13 cellular contexts compared by ENCODE assay signal in the genomic region with DNA sequence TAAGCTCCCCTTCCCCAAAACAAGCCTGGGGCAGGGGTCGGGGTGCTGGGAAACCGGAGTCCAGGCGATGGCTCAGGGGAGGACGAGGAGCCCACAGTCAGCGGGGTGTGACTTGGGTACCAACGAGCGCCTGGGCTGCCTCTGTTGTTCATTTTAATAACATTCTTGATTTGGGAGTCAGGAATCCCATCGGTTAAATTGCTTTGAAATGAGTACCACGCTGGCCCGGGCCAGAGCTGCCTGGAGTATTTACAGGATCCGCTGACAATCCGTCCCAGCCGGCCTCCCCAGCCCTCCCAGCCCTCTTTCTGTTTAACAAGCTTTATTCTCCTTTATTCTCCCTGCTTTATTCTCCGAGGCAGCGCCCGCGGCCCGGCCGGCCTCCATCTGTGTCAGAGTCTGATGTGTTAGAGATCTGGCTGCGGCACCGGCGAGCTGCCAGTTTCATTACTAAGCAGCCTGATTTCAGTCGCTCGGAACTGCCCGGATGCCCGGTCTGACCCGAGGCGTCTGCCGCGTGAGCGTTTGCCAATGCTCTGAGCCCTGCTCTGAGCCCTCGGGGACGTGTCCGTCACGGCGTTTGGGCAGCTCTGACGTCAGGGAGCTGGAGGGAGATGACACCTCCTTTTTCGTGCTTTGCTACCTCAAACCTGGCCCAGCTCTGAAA. TPM values are rescaled to one million over a fixed set of nuclear protein-coding genes. Genes with fewer than 3 reads are reported as not detected.
DNase-seq lines count a peak whose midpoint lies in the region; ATAC-seq and TF ChIP-seq lines count a peak whose summit lies in the region.
"Had no signal": no experiment of that assay in that cellular context is flagged by ENCODE, and none has a peak within 500 bp of the region (broad histone marks: within the 10 kb centered on the region; RNA-seq: fewer than 3 reads in every experiment).

No MANE protein-coding gene starts in this region.

- dilution Hi-C loops in IMR-90 (cut with HindIII; ENCODE audit: low sequenced_read_pairs, unreplicated experiment) = no loop called here

- H3K27ac ChIP-seq in IMR-90 (ENCODE audit: insufficient read depth, low read length) = peak overlapping the region; percentile 43; the same call in 1 of the 2 replicates
- peak overlapping the region; percentile 57 for H3K27ac ChIP-seq in endodermal cell (ENCODE audit: low read depth, low read length)
- no peak overlapping the region for H3K27ac ChIP-seq in hepatocyte
- H3K27ac ChIP-seq: neutrophil had no signal

- ATAC-seq in IMR-90 (ENCODE audit: low read depth) (peak; percentile 84), mucosa of descending colon (peak; percentile 20)
- ATAC-seq: activated CD8-positive, alpha-beta T cell treated with anti-CD3 and anti-CD28 coated beads for 36 hours had no signal

- no peaks in the 10 kb centered on the region for H3K79me1 ChIP-seq in IMR-90 (ENCODE audit: low read depth in 1 of 2, low read length in 2 of 2)

- H4K20me1 ChIP-seq in IMR-90 (ENCODE audit: insufficient read depth, low read length) (no peaks in the 10 kb centered on the region), hepatocyte (ENCODE audit: insufficient read depth, poor library complexity, severe bottlenecking) (no peaks in the 10 kb centered on the region)

- H3K4me3 ChIP-seq in IMR-90 (ENCODE audit: insufficient read depth, low read depth, low read length) (no peak overlapping the region), endodermal cell (ENCODE audit: low read length) (no peak overlapping the region), mucosa of descending colon (no peak overlapping the region), hepatocyte (no peak overlapping the region)

- peak overlapping the region; percentile 43; the same call in 1 of the 2 replicates for H3K4ac ChIP-seq in IMR-90 (ENCODE audit: low read depth, low read length)

- TF ChIP-seq CTCF in AG09319 (IDR thresholded peaks at IDR 0.05; ENCODE audit: low read depth, low read length) (no peak), IMR-90 (conservative IDR thresholded peaks at IDR 0.05; ENCODE audit: low read depth, low read length) (no peak), endodermal cell (conservative IDR thresholded peaks at IDR 0.05) (no peak), mucosa of descending colon (IDR thresholded peaks at IDR 0.05) (no peak), hepatocyte (IDR thresholded peaks at IDR 0.05; ENCODE audit: poor library complexity) (no peak)

- H4K91ac ChIP-seq in IMR-90 (ENCODE audit: insufficient read depth, low read depth, low read length) = peak overlapping the region; percentile 33

- H3K36me3 ChIP-seq in IMR-90 (ENCODE audit: control insufficient read depth, insufficient read depth, low read length) (no peaks in the 10 kb centered on the region), endodermal cell (ENCODE audit: control insufficient read depth, insufficient read depth, low read length) (no peaks in the 10 kb centered on the region), mucosa of descending colon (ENCODE audit: low read depth) (no peaks in the 10 kb centered on the region), hepatocyte (replicated peaks; ENCODE audit: insufficient read depth, low read depth) (no peaks in the 10 kb centered on the region)
- H3K36me3 ChIP-seq: neutrophil had no signal

- no peaks in the 10 kb centered on the region for H3K9me1 ChIP-seq in IMR-90 (ENCODE audit: insufficient read depth, low read length)

- 21% methylated on average over 10 of the region's 38 CpGs; no CpG with 5 or more reads in 1 of the 2 experiments for WGBS in IMR-90 (ENCODE audit: extremely low coverage in 2 of 2, insufficient read length in 1 of 2), 2 experiments
- 84% methylated on average over 33 to 38 of the region's 38 CpGs for WGBS in endodermal cell (ENCODE audit: insufficient coverage in 1 of 2, insufficient read length in 1 of 2), 2 experiments
- WGBS in hepatocyte (ENCODE audit: low lambda C conversion rate, missing lambda C conversion rate) = 74% methylated on average over 38 of the region's 38 CpGs

- TF ChIP-seq POLR2A in IMR-90 (IDR thresholded peaks at IDR 0.05; ENCODE audit: low read depth, low read length) = no peak

- no peak overlapping the region for H3K14ac ChIP-seq in IMR-90 (replicated peaks; ENCODE audit: low read depth, low read length)

- H3K27me3 ChIP-seq in IMR-90 (ENCODE audit: control insufficient read depth, insufficient read depth, low read length) (no peaks in the 10 kb centered on the region), endodermal cell (ENCODE audit: control insufficient read depth, insufficient read depth, low read length, poor library complexity, severe bottlenecking) (no peaks in the 10 kb centered on the region), hepatocyte (no peaks in the 10 kb centered on the region)

- no TSS peak for BruUV-seq in IMR-90 (replicated peaks; lab: Mats Ljungman, UMichigan)

- H3K4me1 ChIP-seq in IMR-90 (ENCODE audit: control insufficient read depth, insufficient read depth, low read length) = peaks cover 6% of the 10 kb centered on the region
- no peaks in the 10 kb centered on the region for H3K4me1 ChIP-seq in endodermal cell (ENCODE audit: control insufficient read depth, insufficient read depth, low read length)
- H3K4me1 ChIP-seq in mucosa of descending colon (ENCODE audit: low read depth) = no peaks in the 10 kb centered on the region
- H3K4me1 ChIP-seq in hepatocyte (ENCODE audit: insufficient read depth) = no peaks in the 10 kb centered on the region

- H3K18ac ChIP-seq in IMR-90 (ENCODE audit: low read depth, low read length) = peak overlapping the region; percentile 46; the same call in 1 of the 2 replicates

- H2BK120ac ChIP-seq in IMR-90 (ENCODE audit: low read depth, low read length) = peak overlapping the region; percentile 55; the same call in 1 of the 2 replicates

- no peaks in the 10 kb centered on the region for H3K36me3 Mint-ChIP-seq in endodermal cell (ENCODE audit: low read depth)
- H3K36me3 Mint-ChIP-seq in activated CD4-positive, alpha-beta T cell treated with anti-CD3 and anti-CD28 coated beads, Interleukin-2, amount 10 ng/mL, durations not matched to agents 24 days and 14 days (ENCODE audit: low read depth) = no peaks in the 10 kb centered on the region
- H3K36me3 Mint-ChIP-seq: stimulated activated naive B cell treated with anti-CD40 and anti-IgM and Interleukin-4, amounts not matched to agents 10 μg/mL and 1 μg/mL and 100 μg/mL, for 72 hours had no signal

- H3K9ac ChIP-seq in IMR-90 (ENCODE audit: low read depth, low read length) = no peak overlapping the region; the same call in 1 of the 2 replicates
- H3K9ac ChIP-seq in endodermal cell (ENCODE audit: extremely low read depth, low read length, poor library complexity, severe bottlenecking) = no peak overlapping the region

- H3K9me2 ChIP-seq in hepatocyte (replicated peaks; ENCODE audit: insufficient read depth) = no peaks in the 10 kb centered on the region

- no peaks in the 10 kb centered on the region for H3K4me1 Mint-ChIP-seq in endodermal cell
- H3K4me1 Mint-ChIP-seq in activated CD4-positive, alpha-beta T cell treated with anti-CD3 and anti-CD28 coated beads, Interleukin-2, amount 10 ng/mL, durations not matched to agents 24 days and 14 days = no peaks in the 10 kb centered on the region
- H3K4me1 Mint-ChIP-seq: stimulated activated naive B cell treated with anti-CD40 and anti-IgM and Interleukin-4, amounts not matched to agents 10 μg/mL and 1 μg/mL and 100 μg/mL, for 72 hours had no signal

- no peak overlapping the region for H2AK9ac ChIP-seq in IMR-90 (replicated peaks; ENCODE audit: low read depth, low read length, poor library complexity)

- TF ChIP-seq RAD21 in IMR-90 (IDR thresholded peaks at IDR 0.05; ENCODE audit: low read length) = no peak

- POLR2A ChIA-PET in IMR-90 (lab: Charles Lee; ENCODE audit: unreplicated experiment) = interaction anchor here (0.5 kb wide), 1 partner anchor 133 kb away, joined by 7 read pairs; no protein-coding TSS in a partner anchor

- H3K56ac ChIP-seq in IMR-90 (ENCODE audit: extremely low read depth, insufficient read depth, low read length) = no peak overlapping the region

- H2AK5ac ChIP-seq in IMR-90 (ENCODE audit: low read depth, low read length) = no peak overlapping the region

- intact Hi-C loops in IMR-90 (cut with micrococcal nuclease) = no loop called here
- intact Hi-C loops in mucosa of descending colon (cut with DNase I, micrococcal nuclease) = no loop called here
- intact Hi-C loops in activated CD4-positive, alpha-beta T cell treated with anti-CD3 and anti-CD28 coated beads, Interleukin-2, amount 10 ng/mL, durations not matched to agents 24 days and 14 days (cut with micrococcal nuclease) = no loop called here

- H4K8ac ChIP-seq in IMR-90 (ENCODE audit: low read depth in 2 of 2, low read length in 2 of 2) = peak overlapping the region; percentile 64 to 65; a peak in 2 of 4 replicates

- in situ Hi-C loops in IMR-90 (cut with MboI; ENCODE audit: low sequenced_read_pairs) = no loop called here

- no peaks in the 10 kb centered on the region for H3K79me2 ChIP-seq in hepatocyte

- H3K4me2 ChIP-seq in IMR-90 (ENCODE audit: low read depth, low read length) = peak overlapping the region; percentile 59
- no peak overlapping the region for H3K4me2 ChIP-seq in hepatocyte

- H3K27me3 Mint-ChIP-seq in endodermal cell (ENCODE audit: insufficient read depth) = no peaks in the 10 kb centered on the region
- no peaks in the 10 kb centered on the region for H3K27me3 Mint-ChIP-seq in activated CD4-positive, alpha-beta T cell treated with anti-CD3 and anti-CD28 coated beads, Interleukin-2, amount 10 ng/mL, durations not matched to agents 24 days and 14 days

- H3K27ac Mint-ChIP-seq in endodermal cell = no peak overlapping the region
- no peak overlapping the region for H3K27ac Mint-ChIP-seq in activated CD4-positive, alpha-beta T cell treated with anti-CD3 and anti-CD28 coated beads, Interleukin-2, amount 10 ng/mL, durations not matched to agents 24 days and 14 days
- H3K27ac Mint-ChIP-seq: activated CD8-positive, alpha-beta T cell treated with anti-CD3 and anti-CD28 coated beads for 36 hours; stimulated activated naive B cell treated with anti-CD40 and anti-IgM and Interleukin-4, amounts not matched to agents 10 μg/mL and 1 μg/mL and 100 μg/mL, for 72 hours had no signal

- no peak overlapping the region for H3K23ac ChIP-seq in IMR-90 (ENCODE audit: low read depth, low read length)

- peak overlapping the region; percentile 38; the same call in 1 of the 2 replicates for H2BK20ac ChIP-seq in IMR-90 (ENCODE audit: low read depth, low read length)

- H3K9me3 Mint-ChIP-seq in endodermal cell = peaks cover 6% of the 10 kb centered on the region
- no peaks in the 10 kb centered on the region for H3K9me3 Mint-ChIP-seq in activated CD4-positive, alpha-beta T cell treated with anti-CD3 and anti-CD28 coated beads, Interleukin-2, amount 10 ng/mL, durations not matched to agents 24 days and 14 days
- H3K9me3 Mint-ChIP-seq: activated CD8-positive, alpha-beta T cell treated with anti-CD3 and anti-CD28 coated beads for 36 hours; stimulated activated naive B cell treated with anti-CD40 and anti-IgM and Interleukin-4, amounts not matched to agents 10 μg/mL and 1 μg/mL and 100 μg/mL, for 72 hours had no signal

- H2AFZ ChIP-seq in IMR-90 (replicated peaks; ENCODE audit: low read length, poor library complexity) = peak overlapping the region; percentile 79
- no peak overlapping the region for H2AFZ ChIP-seq in hepatocyte

- CTCF ChIA-PET in IMR-90 (lab: Yijun Ruan, JAX) = no interaction called here

- H4K5ac ChIP-seq in IMR-90 (ENCODE audit: low read depth, low read length) = peak overlapping the region; percentile 64

- H2BK5ac ChIP-seq in IMR-90 (ENCODE audit: low read depth, low read length, poor library complexity, severe bottlenecking) = peak overlapping the region; percentile 21

- H3K9me3 ChIP-seq in IMR-90 (ENCODE audit: control insufficient read depth, insufficient read depth, low read length) = no peaks in the 10 kb centered on the region
- no peaks in the 10 kb centered on the region for H3K9me3 ChIP-seq in endodermal cell (ENCODE audit: control insufficient read depth, low read length)
- H3K9me3 ChIP-seq in mucosa of descending colon = no peaks in the 10 kb centered on the region
- no peaks in the 10 kb centered on the region for H3K9me3 ChIP-seq in hepatocyte (ENCODE audit: low read depth)
- H3K9me3 ChIP-seq: neutrophil had no signal

- H3K4me3 Mint-ChIP-seq in endodermal cell = no peak overlapping the region
- H3K4me3 Mint-ChIP-seq in activated CD4-positive, alpha-beta T cell treated with anti-CD3 and anti-CD28 coated beads, Interleukin-2, amount 10 ng/mL, durations not matched to agents 24 days and 14 days = no peak overlapping the region
- H3K4me3 Mint-ChIP-seq: activated CD8-positive, alpha-beta T cell treated with anti-CD3 and anti-CD28 coated beads for 36 hours; stimulated activated naive B cell treated with anti-CD40 and anti-IgM and Interleukin-4, amounts not matched to agents 10 μg/mL and 1 μg/mL and 100 μg/mL, for 72 hours had no signal

- H2BK15ac ChIP-seq in IMR-90 (ENCODE audit: low read depth, low read length) = no peak overlapping the region

- peak; percentile 71 for DNase-seq in AG09319 (ENCODE audit: extremely low read depth, low read depth)
- peak; percentile 78 for DNase-seq in IMR-90
- DNase-seq in endodermal cell = no peak
- DNase-seq in mucosa of descending colon = no peak
- no peak for DNase-seq in stimulated activated CD4-positive, alpha-beta T cell treated with anti-CD3 and anti-CD28 coated beads, Interleukin-1b, Interleukin-23, amount 100 ng/mL, for 48 hours
- no peak for DNase-seq in activated CD4-positive, alpha-beta T cell treated with anti-CD3 and anti-CD28 coated beads, Interleukin-2, amount 10 ng/mL, durations not matched to agents 24 days and 14 days
- DNase-seq in KG1 (lab: John Stamatoyannopoulos, UW) = no peak
- no peak for DNase-seq in hepatocyte (ENCODE audit: low spot score)
- DNase-seq: activated CD8-positive, alpha-beta T cell treated with anti-CD3 and anti-CD28 coated beads for 36 hours; effector CD8-positive, alpha-beta T cell; NCI-H524; stimulated activated naive B cell treated with anti-CD40 and anti-IgM and Interleukin-4, amounts not matched to agents 10 μg/mL and 1 μg/mL and 100 μg/mL, for 72 hours had no signal

RNA-seq across cellular contexts. Expression of a gene that starts 16.5 kb away (rescaled TPM):
- total RNA-seq in IMR-90 (2012; rRNA removed) = not detected in 2 replicates
- polyA plus RNA-seq in IMR-90 (2012; rRNA removed) = not detected in 2 replicates
- polyA plus RNA-seq in IMR-90 (2012; cell fraction: cytosol; rRNA removed) = not detected in 2 replicates
- polyA plus RNA-seq in IMR-90 (2012; cell fraction: nucleus; rRNA removed; ENCODE audit: low replicate concordance) = not detected in 2 replicates
- not detected for total RNA-seq in endodermal cell
- not detected for polyA plus RNA-seq in endodermal cell (2013, experiment 1 of 2)
- not detected for polyA plus RNA-seq in endodermal cell (2013, experiment 2 of 2)
- under 1 TPM in 2 of 3 donors, not detected in 1; 0.24 to 0.87 TPM for total RNA-seq in mucosa of descending colon
- total RNA-seq in activated CD4-positive, alpha-beta T cell treated with anti-CD3 and anti-CD28 coated beads, Interleukin-2, amount 10 ng/mL, durations not matched to agents 24 days and 14 days = not detected in 2 replicates
- total RNA-seq in hepatocyte = not detected in 2 replicates
- 0.21 and 0.74 TPM in 2 replicates for polyA plus RNA-seq in hepatocyte
- total RNA-seq: activated CD8-positive, alpha-beta T cell treated with anti-CD3 and anti-CD28 coated beads for 36 hours had no signal

RNA-seq across cellular contexts. Expression of a gene that starts 26.0 kb away (rescaled TPM):
- total RNA-seq in IMR-90 (2012; rRNA removed) (1.1 and 2.2 TPM in 2 replicates), endodermal cell (1 to 10 TPM; 2.8 to 3.7 TPM), mucosa of descending colon (10 to 100 TPM in 1 of 3 donors, 1 to 10 TPM in 2; 2.6 to 10.7 (median 7.3) TPM), hepatocyte (0.33 TPM in 1 of 2 replicates, not detected in the other)
- polyA plus RNA-seq in IMR-90 (2012; rRNA removed) (10.1 and 12.2 TPM in 2 replicates), hepatocyte (0.73 TPM in 1 of 2 replicates, not detected in the other)
- polyA plus RNA-seq in IMR-90 (2012; cell fraction: cytosol; rRNA removed) = 8.8 and 15.2 TPM in 2 replicates
- polyA plus RNA-seq in IMR-90 (2012; cell fraction: nucleus; rRNA removed; ENCODE audit: low replicate concordance) = 11.6 and 31.9 TPM in 2 replicates
- 4.3 TPM for polyA plus RNA-seq in endodermal cell (2013, experiment 1 of 2)
- 3.4 TPM for polyA plus RNA-seq in endodermal cell (2013, experiment 2 of 2)
- not detected in 2 replicates for total RNA-seq in activated CD4-positive, alpha-beta T cell treated with anti-CD3 and anti-CD28 coated beads, Interleukin-2, amount 10 ng/mL, durations not matched to agents 24 days and 14 days
- total RNA-seq: activated CD8-positive, alpha-beta T cell treated with anti-CD3 and anti-CD28 coated beads for 36 hours had no signal

Comparison
In these comparisons a context has a peak if more than half of its experiments do, and no peak if none do; other contexts are left out.
1. DNase-seq: peak in AG09319 (single experiment) and IMR-90 (single experiment); none in endodermal cell (single experiment), mucosa of descending colon (0 of 3), stimulated activated CD4-positive, alpha-beta T cell treated with anti-CD3 and anti-CD28 coated beads, Interleukin-1b, Interleukin-23, amount 100 ng/mL, for 48 hours (single experiment), activated CD4-positive, alpha-beta T cell treated with anti-CD3 and anti-CD28 coated beads, Interleukin-2, amount 10 ng/mL, durations not matched to agents 24 days and 14 days (single experiment), KG1 (single experiment) and hepatocyte (single experiment).